In the genomic region with DNA sequence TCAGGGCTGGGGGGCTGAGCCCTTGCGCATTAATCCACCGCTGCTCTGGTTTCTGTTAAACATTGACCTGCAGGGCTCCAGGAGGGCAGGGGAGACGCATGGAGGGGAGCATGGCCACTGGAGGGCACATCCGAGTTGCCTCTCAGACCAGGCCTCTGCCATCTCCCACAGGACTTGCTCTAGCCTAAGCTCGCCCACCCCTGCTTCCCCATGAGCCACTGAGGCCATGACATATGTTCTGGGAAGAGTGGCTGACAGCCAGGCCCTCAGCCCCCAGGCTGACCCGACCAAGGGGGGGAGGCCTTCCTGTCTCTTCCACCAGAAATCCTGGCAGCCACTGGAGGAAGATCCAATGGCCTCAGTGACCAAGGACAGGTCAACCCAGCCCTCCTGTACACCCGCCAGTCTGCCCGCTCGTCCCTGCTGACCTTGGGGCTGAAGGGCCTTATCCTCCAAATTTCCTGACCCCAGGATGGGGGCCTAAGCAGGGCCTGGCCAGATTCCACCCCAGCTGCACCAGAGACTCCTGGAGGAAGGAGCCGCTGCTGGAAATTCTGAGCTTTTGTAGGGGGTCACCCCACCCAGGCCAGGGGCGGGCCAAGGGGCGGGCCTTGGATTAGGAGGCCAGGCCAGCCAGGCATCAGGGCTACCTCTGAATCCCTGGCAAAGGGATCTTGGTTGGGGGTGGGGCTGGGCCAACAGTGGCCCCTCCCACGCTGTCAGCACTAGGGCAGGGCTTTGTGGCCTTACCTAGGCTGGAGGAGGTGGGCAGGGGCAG, we compare ENCODE assay signal across 1 cellular context.
TF ChIP-seq lines count a peak whose summit lies in the region.

A gene with protein sequence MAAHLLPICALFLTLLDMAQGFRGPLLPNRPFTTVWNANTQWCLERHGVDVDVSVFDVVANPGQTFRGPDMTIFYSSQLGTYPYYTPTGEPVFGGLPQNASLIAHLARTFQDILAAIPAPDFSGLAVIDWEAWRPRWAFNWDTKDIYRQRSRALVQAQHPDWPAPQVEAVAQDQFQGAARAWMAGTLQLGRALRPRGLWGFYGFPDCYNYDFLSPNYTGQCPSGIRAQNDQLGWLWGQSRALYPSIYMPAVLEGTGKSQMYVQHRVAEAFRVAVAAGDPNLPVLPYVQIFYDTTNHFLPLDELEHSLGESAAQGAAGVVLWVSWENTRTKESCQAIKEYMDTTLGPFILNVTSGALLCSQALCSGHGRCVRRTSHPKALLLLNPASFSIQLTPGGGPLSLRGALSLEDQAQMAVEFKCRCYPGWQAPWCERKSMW (minus strand): TSS at position 537 of the 778 bp plus-strand sequence. CDS start 618 bp downstream, outside the sequence.

TF ChIP-seq in HepG2, 621 proteins besides CTCF, POLR2A, EP300 and RAD21 (continued from another document and continues in another):
- TF ChIP-seq, protein P1, sequence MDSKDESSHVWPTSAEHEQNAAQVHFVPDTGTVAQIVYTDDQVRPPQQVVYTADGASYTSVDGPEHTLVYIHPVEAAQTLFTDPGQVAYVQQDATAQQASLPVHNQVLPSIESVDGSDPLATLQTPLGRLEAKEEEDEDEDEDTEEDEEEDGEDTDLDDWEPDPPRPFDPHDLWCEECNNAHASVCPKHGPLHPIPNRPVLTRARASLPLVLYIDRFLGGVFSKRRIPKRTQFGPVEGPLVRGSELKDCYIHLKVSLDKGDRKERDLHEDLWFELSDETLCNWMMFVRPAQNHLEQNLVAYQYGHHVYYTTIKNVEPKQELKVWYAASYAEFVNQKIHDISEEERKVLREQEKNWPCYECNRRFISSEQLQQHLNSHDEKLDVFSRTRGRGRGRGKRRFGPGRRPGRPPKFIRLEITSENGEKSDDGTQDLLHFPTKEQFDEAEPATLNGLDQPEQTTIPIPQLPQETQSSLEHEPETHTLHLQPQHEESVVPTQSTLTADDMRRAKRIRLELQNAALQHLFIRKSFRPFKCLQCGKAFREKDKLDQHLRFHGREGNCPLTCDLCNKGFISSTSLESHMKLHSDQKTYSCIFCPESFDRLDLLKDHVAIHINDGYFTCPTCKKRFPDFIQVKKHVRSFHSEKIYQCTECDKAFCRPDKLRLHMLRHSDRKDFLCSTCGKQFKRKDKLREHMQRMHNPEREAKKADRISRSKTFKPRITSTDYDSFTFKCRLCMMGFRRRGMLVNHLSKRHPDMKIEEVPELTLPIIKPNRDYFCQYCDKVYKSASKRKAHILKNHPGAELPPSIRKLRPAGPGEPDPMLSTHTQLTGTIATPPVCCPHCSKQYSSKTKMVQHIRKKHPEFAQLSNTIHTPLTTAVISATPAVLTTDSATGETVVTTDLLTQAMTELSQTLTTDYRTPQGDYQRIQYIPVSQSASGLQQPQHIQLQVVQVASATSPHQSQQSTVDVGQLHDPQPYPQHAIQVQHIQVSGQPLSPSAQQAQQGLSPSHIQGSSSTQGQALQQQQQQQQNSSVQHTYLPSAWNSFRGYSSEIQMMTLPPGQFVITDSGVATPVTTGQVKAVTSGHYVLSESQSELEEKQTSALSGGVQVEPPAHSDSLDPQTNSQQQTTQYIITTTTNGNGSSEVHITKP (CRISPR knock-in tag; IDR thresholded peaks at IDR 0.05; ENCODE audit: low read depth): peak; percentile 82; the same call in 1 of the 2 replicates
- peak; percentile 62; the same call in 1 of the 2 replicates for TF ChIP-seq ZNF292 (CRISPR knock-in tag; IDR thresholded peaks at IDR 0.05; ENCODE audit: borderline replicate concordance, low read depth)
- peak; percentile 34; the same call in 1 of the 2 replicates for TF ChIP-seq ZNF331 (CRISPR knock-in tag; IDR thresholded peaks at IDR 0.05)
- no peak for TF ChIP-seq MLLT10 (CRISPR knock-in tag; IDR thresholded peaks at IDR 0.05)
- TF ChIP-seq SAFB2 (CRISPR knock-in tag; IDR thresholded peaks at IDR 0.05; ENCODE audit: borderline replicate concordance, low read depth): no peak
- TF ChIP-seq FOXK1 (CRISPR knock-in tag; IDR thresholded peaks at IDR 0.05; ENCODE audit: borderline replicate concordance, low read depth): peak; percentile 40; the same call in 1 of the 2 replicates
- peak; percentile 91; the same call in 1 of the 2 replicates for TF ChIP-seq ZNF501 (CRISPR knock-in tag; IDR thresholded peaks at IDR 0.05)
- TF ChIP-seq TRIM24 (CRISPR knock-in tag; IDR thresholded peaks at IDR 0.05): no peak
- TF ChIP-seq, protein P2, sequence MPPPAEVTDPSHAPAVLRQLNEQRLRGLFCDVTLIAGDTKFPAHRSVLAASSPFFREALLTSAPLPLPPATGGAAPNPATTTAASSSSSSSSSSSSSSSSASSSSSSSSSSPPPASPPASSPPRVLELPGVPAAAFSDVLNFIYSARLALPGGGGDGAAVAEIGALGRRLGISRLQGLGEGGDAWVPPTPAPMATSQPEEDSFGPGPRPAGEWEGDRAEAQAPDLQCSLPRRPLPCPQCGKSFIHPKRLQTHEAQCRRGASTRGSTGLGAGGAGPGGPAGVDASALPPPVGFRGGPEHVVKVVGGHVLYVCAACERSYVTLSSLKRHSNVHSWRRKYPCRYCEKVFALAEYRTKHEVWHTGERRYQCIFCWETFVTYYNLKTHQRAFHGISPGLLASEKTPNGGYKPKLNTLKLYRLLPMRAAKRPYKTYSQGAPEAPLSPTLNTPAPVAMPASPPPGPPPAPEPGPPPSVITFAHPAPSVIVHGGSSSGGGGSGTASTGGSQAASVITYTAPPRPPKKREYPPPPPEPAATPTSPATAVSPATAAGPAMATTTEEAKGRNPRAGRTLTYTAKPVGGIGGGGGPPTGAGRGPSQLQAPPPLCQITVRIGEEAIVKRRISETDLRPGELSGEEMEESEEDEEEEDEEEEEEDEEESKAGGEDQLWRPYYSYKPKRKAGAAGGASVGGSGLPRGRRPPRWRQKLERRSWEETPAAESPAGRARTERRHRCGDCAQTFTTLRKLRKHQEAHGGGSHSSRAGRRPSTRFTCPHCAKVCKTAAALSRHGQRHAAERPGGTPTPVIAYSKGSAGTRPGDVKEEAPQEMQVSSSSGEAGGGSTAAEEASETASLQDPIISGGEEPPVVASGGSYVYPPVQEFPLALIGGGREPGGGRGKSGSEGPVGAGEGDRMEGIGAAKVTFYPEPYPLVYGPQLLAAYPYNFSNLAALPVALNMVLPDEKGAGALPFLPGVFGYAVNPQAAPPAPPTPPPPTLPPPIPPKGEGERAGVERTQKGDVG (CRISPR knock-in tag; IDR thresholded peaks at IDR 0.05; ENCODE audit: borderline replicate concordance): no peak; the same call in 1 of the 2 replicates
- no peak for TF ChIP-seq DPF2 (CRISPR knock-in tag; IDR thresholded peaks at IDR 0.05; ENCODE audit: borderline replicate concordance, low read depth)
- TF ChIP-seq, protein P3, sequence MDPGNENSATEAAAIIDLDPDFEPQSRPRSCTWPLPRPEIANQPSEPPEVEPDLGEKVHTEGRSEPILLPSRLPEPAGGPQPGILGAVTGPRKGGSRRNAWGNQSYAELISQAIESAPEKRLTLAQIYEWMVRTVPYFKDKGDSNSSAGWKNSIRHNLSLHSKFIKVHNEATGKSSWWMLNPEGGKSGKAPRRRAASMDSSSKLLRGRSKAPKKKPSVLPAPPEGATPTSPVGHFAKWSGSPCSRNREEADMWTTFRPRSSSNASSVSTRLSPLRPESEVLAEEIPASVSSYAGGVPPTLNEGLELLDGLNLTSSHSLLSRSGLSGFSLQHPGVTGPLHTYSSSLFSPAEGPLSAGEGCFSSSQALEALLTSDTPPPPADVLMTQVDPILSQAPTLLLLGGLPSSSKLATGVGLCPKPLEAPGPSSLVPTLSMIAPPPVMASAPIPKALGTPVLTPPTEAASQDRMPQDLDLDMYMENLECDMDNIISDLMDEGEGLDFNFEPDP (CRISPR knock-in tag; conservative IDR thresholded peaks at IDR 0.05): 0 out of 2 replicates have a peak, but pooled peaks have one; percentile 53
- peak; percentile 41; the same call in 1 of the 2 replicates for TF ChIP-seq ZNF337 (CRISPR knock-in tag; IDR thresholded peaks at IDR 0.05; ENCODE audit: borderline replicate concordance, low read depth)
- TF ChIP-seq, protein P4, sequence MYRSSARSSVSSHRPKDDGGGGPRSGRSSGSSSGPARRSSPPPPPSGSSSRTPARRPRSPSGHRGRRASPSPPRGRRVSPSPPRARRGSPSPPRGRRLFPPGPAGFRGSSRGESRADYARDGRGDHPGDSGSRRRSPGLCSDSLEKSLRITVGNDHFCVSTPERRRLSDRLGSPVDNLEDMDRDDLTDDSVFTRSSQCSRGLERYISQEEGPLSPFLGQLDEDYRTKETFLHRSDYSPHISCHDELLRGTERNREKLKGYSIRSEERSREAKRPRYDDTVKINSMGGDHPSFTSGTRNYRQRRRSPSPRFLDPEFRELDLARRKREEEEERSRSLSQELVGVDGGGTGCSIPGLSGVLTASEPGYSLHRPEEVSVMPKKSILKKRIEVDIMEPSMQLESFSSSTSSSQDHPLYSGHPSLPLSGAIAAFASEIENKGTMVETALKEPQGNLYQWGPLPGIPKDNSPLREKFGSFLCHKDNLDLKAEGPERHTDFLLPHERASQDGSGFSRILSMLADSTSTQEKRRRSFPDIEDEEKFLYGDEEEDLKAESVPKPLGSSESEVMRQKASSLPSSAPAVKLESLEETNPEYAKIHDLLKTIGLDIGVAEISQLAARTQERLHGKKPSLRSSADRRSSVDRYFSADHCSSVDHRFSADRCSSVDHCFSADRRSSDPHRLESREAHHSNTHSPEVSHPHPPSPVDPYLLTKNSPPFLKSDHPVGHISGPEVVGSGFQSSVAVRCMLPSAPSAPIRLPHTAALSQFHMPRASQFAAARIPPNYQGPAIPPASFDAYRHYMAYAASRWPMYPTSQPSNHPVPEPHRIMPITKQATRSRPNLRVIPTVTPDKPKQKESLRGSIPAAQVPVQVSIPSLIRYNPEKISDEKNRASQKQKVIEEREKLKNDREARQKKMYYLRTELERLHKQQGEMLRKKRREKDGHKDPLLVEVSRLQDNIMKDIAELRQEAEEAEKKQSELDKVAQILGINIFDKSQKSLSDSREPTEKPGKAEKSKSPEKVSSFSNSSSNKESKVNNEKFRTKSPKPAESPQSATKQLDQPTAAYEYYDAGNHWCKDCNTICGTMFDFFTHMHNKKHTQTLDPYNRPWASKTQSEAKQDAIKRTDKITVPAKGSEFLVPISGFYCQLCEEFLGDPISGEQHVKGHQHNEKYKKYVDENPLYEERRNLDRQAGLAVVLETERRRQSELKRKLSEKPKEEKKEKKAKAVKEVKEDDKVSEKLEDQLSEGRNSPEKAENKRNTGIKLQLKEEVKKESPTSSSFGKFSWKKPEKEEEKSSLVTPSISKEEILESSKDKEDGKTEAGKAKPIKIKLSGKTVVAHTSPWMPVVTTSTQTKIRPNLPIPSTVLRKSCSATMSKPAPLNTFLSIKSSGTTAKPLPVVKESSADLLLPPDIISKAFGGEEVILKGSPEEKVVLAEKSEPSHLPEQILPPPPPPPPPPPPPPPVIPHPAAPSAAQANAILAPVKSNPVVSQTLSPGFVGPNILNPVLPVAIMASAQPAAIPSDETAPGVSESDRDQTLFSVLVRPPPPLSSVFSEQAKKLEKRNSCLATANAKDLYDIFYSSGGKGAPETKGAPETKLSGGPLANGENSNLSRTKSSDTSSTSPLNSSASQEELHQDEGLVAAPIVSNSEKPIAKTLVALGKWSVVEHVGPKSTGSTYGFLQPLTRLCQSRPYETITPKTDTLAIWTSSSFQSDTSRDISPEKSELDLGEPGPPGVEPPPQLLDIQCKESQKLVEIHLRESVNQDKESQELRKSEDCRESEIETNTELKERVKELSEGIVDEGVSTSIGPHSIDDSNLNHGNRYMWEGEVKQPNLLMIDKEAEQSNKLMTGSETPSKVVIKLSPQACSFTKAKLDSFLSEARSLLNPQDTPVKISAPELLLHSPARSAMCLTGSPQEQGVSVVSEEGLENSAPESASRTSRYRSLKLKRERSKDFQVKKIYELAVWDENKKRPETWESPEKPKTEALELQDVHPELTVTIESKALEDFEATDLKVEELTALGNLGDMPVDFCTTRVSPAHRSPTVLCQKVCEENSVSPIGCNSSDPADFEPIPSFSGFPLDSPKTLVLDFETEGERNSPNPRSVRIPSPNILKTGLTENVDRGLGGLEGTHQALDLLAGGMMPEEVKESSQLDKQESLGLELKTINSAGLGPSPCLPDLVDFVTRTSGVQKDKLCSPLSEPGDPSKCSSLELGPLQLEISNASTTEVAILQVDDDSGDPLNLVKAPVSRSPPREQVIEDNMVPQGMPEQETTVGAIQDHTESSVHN (CRISPR knock-in tag; IDR thresholded peaks at IDR 0.05): 0 out of 2 replicates have a peak, but pooled peaks have one; percentile 22
- no peak; the same call in 1 of the 2 replicates for TF ChIP-seq SALL2 (CRISPR knock-in tag; IDR thresholded peaks at IDR 0.05)
- 0 out of 2 replicates have a peak, but pooled peaks have one; percentile 53 for TF ChIP-seq ZNF552 (CRISPR knock-in tag; IDR thresholded peaks at IDR 0.05; ENCODE audit: borderline replicate concordance)
- TF ChIP-seq GLI4 (CRISPR knock-in tag; IDR thresholded peaks at IDR 0.05; ENCODE audit: borderline replicate concordance): peak; percentile 85; the same call in 1 of the 2 replicates
- TF ChIP-seq, protein P5, sequence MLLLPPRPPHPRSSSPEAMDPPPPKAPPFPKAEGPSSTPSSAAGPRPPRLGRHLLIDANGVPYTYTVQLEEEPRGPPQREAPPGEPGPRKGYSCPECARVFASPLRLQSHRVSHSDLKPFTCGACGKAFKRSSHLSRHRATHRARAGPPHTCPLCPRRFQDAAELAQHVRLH (CRISPR knock-in tag; IDR thresholded peaks at IDR 0.05; ENCODE audit: borderline replicate concordance, low read depth): 0 out of 2 replicates have a peak, but pooled peaks have one; percentile 12
- TF ChIP-seq ZSCAN12 (CRISPR knock-in tag; IDR thresholded peaks at IDR 0.05): peak; percentile 68; the same call in 1 of the 2 replicates
- TF ChIP-seq ZNF350 (CRISPR knock-in tag; IDR thresholded peaks at IDR 0.05; ENCODE audit: borderline replicate concordance, low read depth): peak; percentile 93
- peak; percentile 99 for TF ChIP-seq DR1 (CRISPR knock-in tag; IDR thresholded peaks at IDR 0.05)
- TF ChIP-seq, protein P6, sequence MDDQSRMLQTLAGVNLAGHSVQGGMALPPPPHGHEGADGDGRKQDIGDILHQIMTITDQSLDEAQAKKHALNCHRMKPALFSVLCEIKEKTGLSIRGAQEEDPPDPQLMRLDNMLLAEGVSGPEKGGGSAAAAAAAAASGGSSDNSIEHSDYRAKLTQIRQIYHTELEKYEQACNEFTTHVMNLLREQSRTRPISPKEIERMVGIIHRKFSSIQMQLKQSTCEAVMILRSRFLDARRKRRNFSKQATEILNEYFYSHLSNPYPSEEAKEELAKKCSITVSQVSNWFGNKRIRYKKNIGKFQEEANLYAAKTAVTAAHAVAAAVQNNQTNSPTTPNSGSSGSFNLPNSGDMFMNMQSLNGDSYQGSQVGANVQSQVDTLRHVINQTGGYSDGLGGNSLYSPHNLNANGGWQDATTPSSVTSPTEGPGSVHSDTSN (CRISPR knock-in tag; IDR thresholded peaks at IDR 0.05; ENCODE audit: borderline replicate concordance): no peak
- peak; percentile 10; the same call in 1 of the 2 replicates for TF ChIP-seq RARA (CRISPR knock-in tag; IDR thresholded peaks at IDR 0.05)
- no peak for TF ChIP-seq SOX13 (IDR thresholded peaks at IDR 0.05)
- TF ChIP-seq SOX13 (CRISPR knock-in tag; conservative IDR thresholded peaks at IDR 0.05 in 1 of 2, IDR thresholded peaks at IDR 0.05 in 1 of 2): peak in 1 of 2 experiments; percentile 22; a peak in 1 of 4 replicates
- peak; percentile 72; the same call in 1 of the 2 replicates for TF ChIP-seq ZNF709 (CRISPR knock-in tag; IDR thresholded peaks at IDR 0.05)
- TF ChIP-seq PHF5A (CRISPR knock-in tag; IDR thresholded peaks at IDR 0.05; ENCODE audit: low read depth, unreplicated experiment): no peak
- TF ChIP-seq MBD4 (IDR thresholded peaks at IDR 0.05; ENCODE audit: borderline replicate concordance, low read length): no peak
- TF ChIP-seq CAMTA2 (CRISPR knock-in tag; IDR thresholded peaks at IDR 0.05; ENCODE audit: borderline replicate concordance): peak; percentile 81; the same call in 1 of the 2 replicates
- TF ChIP-seq ZNF10 (CRISPR knock-in tag; IDR thresholded peaks at IDR 0.05; ENCODE audit: borderline replicate concordance, low read depth): no peak
